In genomic region chr11:114447444-114447843, GRCh38 we compare ENCODE assay signal across 16 cellular contexts. TPM values are rescaled to one million over a fixed set of nuclear protein-coding genes. Genes with fewer than 3 reads are reported as not detected.
DNase-seq lines count a peak whose midpoint lies in the region; ATAC-seq, FAIRE-seq and TF ChIP-seq lines count a peak whose summit lies in the region.
"Had no signal": no experiment of that assay in that cellular context is flagged by ENCODE, and none has a peak within 500 bp of the region (broad histone marks: within the 10 kb centered on the region; RNA-seq: fewer than 3 reads in every experiment).

No MANE protein-coding gene starts in this region.

- H3K27ac ChIP-seq in astrocyte (ENCODE audit: low read depth, low read length) (peak overlapping the region; percentile 10), sigmoid colon (peak overlapping the region in 1 of 4 donors; percentile 0)

- no peak for TF ChIP-seq POLR2A in sigmoid colon (IDR thresholded peaks at IDR 0.05)

- H3K9ac ChIP-seq in astrocyte (ENCODE audit: low read length): no peak overlapping the region

- intact Hi-C loops in sigmoid colon (cut with DNase I): no loop called here

- H3K36me3 Mint-ChIP-seq in HFFc6 (ENCODE audit: low read depth): peaks cover 42% of the 10 kb centered on the region
- peaks cover 24% of the 10 kb centered on the region for H3K36me3 Mint-ChIP-seq in astrocyte (ENCODE audit: low read depth, unreplicated experiment)
- H3K36me3 Mint-ChIP-seq in nephron (ENCODE audit: low read depth): peaks cover 47% of the 10 kb centered on the region

- peaks cover 76% of the 10 kb centered on the region for H3K79me2 ChIP-seq in astrocyte (ENCODE audit: insufficient read depth, low read length)

- no peak overlapping the region for H2AFZ ChIP-seq in astrocyte (ENCODE audit: low read depth, low read length)

- peak overlapping the region; percentile 24 for H3K4me2 ChIP-seq in astrocyte (ENCODE audit: low read length)

- no peaks in the 10 kb centered on the region for H3K9me3 ChIP-seq in astrocyte (ENCODE audit: insufficient read depth, low read depth, low read length)
- no peaks in the 10 kb centered on the region for H3K9me3 ChIP-seq in sigmoid colon

- peaks cover 63% of the 10 kb centered on the region for H3K4me1 Mint-ChIP-seq in HFFc6 (ENCODE audit: low read depth)
- peaks cover 40% of the 10 kb centered on the region for H3K4me1 Mint-ChIP-seq in astrocyte (ENCODE audit: low read depth, unreplicated experiment)
- H3K4me1 Mint-ChIP-seq in nephron: no peaks in the 10 kb centered on the region
- H3K4me1 Mint-ChIP-seq: neural crest cell had no signal

- TF ChIP-seq CTCF in HFFc6 (IDR thresholded peaks at IDR 0.05): no peak
- no peak for TF ChIP-seq CTCF in astrocyte (IDR thresholded peaks at IDR 0.05; ENCODE audit: insufficient read depth, low read depth, low read length)
- TF ChIP-seq CTCF in nephron (IDR thresholded peaks at IDR 0.05; ENCODE audit: unreplicated experiment in 3 of 3): no peak
- TF ChIP-seq CTCF in sigmoid colon (IDR thresholded peaks at IDR 0.05): no peak

- DNase-seq in HFFc6: no peak
- no peak for DNase-seq in astrocyte (ENCODE audit: low read depth)
- no peak for DNase-seq in sigmoid colon
- no peak for DNase-seq in stimulated activated CD4-positive, alpha-beta T cell treated with anti-CD3 and anti-CD28 coated beads, Interleukin-4, amount 100 ng/mL, for 4 hours
- DNase-seq: activated CD4-positive, alpha-beta T cell treated with anti-CD3 and anti-CD28 coated beads, Interleukin-2, amount 10 ng/mL, durations not matched to agents 7 days and 5 days; CD4-positive, CD25-positive, alpha-beta regulatory T cell; DMS53; KG1; kidney glomerular epithelial cell; NCI-H2029 treated with DMSO at 0.1 percent for 48 hours; NCI-H446 treated with DMSO at 0.1 percent for 48 hours; SW 1271 had no signal

- peak overlapping the region; percentile 57 for H3K27ac Mint-ChIP-seq in HFFc6
- H3K27ac Mint-ChIP-seq in astrocyte (ENCODE audit: unreplicated experiment): peak overlapping the region; percentile 36
- H3K27ac Mint-ChIP-seq in nephron: peak overlapping the region; percentile 9 to 62 (median 17)

- H3K36me3 ChIP-seq in astrocyte (ENCODE audit: insufficient read depth, low read length) (peaks cover 36% of the 10 kb centered on the region), sigmoid colon (peaks cover 0 to 48% (median 21%) of the 10 kb centered on the region in 4 donors)

- peaks cover 70% of the 10 kb centered on the region for H4K20me1 ChIP-seq in astrocyte (ENCODE audit: insufficient read depth, low read length)

- H3K9me3 Mint-ChIP-seq in HFFc6 (no peaks in the 10 kb centered on the region), astrocyte (ENCODE audit: unreplicated experiment) (no peaks in the 10 kb centered on the region), nephron (no peaks in the 10 kb centered on the region)
- H3K9me3 Mint-ChIP-seq: activated CD4-positive, alpha-beta T cell treated with anti-CD3 and anti-CD28 coated beads, Interleukin-2, amount 10 ng/mL, durations not matched to agents 7 days and 5 days; CD4-positive, CD25-positive, alpha-beta regulatory T cell; neural crest cell had no signal

- H3K27me3 Mint-ChIP-seq in HFFc6 (ENCODE audit: insufficient read depth) (no peaks in the 10 kb centered on the region; the same call in 1 of the 2 replicates), astrocyte (ENCODE audit: low read depth, unreplicated experiment) (no peaks in the 10 kb centered on the region), nephron (ENCODE audit: low read depth) (no peaks in the 10 kb centered on the region)
- H3K27me3 Mint-ChIP-seq: activated CD4-positive, alpha-beta T cell treated with anti-CD3 and anti-CD28 coated beads, Interleukin-2, amount 10 ng/mL, durations not matched to agents 7 days and 5 days; CD4-positive, CD25-positive, alpha-beta regulatory T cell had no signal

- ATAC-seq in GM19467 (IDR thresholded peaks at IDR 0.05; ENCODE audit: unreplicated experiment): no peak

- H3K4me3 ChIP-seq in astrocyte (ENCODE audit: insufficient read depth, low read depth, low read length) (no peak overlapping the region), sigmoid colon (no peak overlapping the region)

- no peak for TF ChIP-seq EP300 in sigmoid colon (IDR thresholded peaks at IDR 0.05)

- no peaks in the 10 kb centered on the region for H3K4me1 ChIP-seq in astrocyte (ENCODE audit: insufficient read depth, low read length)
- H3K4me1 ChIP-seq in sigmoid colon: peaks cover 2 to 26% (median 22%) of the 10 kb centered on the region in 4 donors

- no peaks in the 10 kb centered on the region for H3K27me3 ChIP-seq in astrocyte (ENCODE audit: insufficient read depth, low read length)
- no peaks in the 10 kb centered on the region for H3K27me3 ChIP-seq in sigmoid colon

- peak; percentile 13 for FAIRE-seq in astrocyte (lab: Jason Lieb, UNC)
- FAIRE-seq: endometrium had no signal

- 91 to 96% methylated on average over 2 of the region's 2 CpGs for whole genome bisulfite sequencing in sigmoid colon, 2 donors

- H3K4me3 Mint-ChIP-seq in HFFc6 (no peak overlapping the region), astrocyte (ENCODE audit: unreplicated experiment) (no peak overlapping the region), nephron (no peak overlapping the region)
- H3K4me3 Mint-ChIP-seq: activated CD4-positive, alpha-beta T cell treated with anti-CD3 and anti-CD28 coated beads, Interleukin-2, amount 10 ng/mL, durations not matched to agents 7 days and 5 days; CD4-positive, CD25-positive, alpha-beta regulatory T cell; neural crest cell had no signal

RNA-seq across cellular contexts. Expression of gene REXO2, which starts 8.2 kb away (rescaled TPM):
- 100 to 1,000 TPM; 245 to 272 (median 255) TPM for total RNA-seq in HFFc6 (2021; fragmentation: NEBNext Ultra II Directional; extraction: Animal tissue kit (Norgen Biotek cat#: 25700))
- total RNA-seq in astrocyte: 179 and 181 TPM in 2 replicates
- total RNA-seq in sigmoid colon: 100 to 1,000 TPM; 158 to 238 (median 200) TPM
- polyA plus RNA-seq in sigmoid colon: 10 to 100 TPM; 49.7 to 93.1 (median 55.4) TPM

RNA-seq across cellular contexts. Expression of gene RBM7, which starts 47.0 kb away (rescaled TPM):
- total RNA-seq in HFFc6 (2021; fragmentation: NEBNext Ultra II Directional; extraction: Animal tissue kit (Norgen Biotek cat#: 25700)): 10 to 100 TPM; 35.9 to 42.3 (median 39.2) TPM
- total RNA-seq in astrocyte (49.3 and 50.5 TPM in 2 replicates), sigmoid colon (10 to 100 TPM; 20.5 to 34.4 (median 28.8) TPM)
- 10 to 100 TPM; 21.3 to 36.3 (median 27.0) TPM for polyA plus RNA-seq in sigmoid colon

RNA-seq across cellular contexts. Expression of gene C11orf71, which starts 47.1 kb away (rescaled TPM):
- 1 to 10 TPM; 2.4 to 3.8 (median 3.2) TPM for total RNA-seq in HFFc6 (2021; fragmentation: NEBNext Ultra II Directional; extraction: Animal tissue kit (Norgen Biotek cat#: 25700))
- 2.2 and 2.9 TPM in 2 replicates for total RNA-seq in astrocyte
- 1 to 10 TPM; 5.0 to 7.6 (median 6.4) TPM for total RNA-seq in sigmoid colon
- polyA plus RNA-seq in sigmoid colon: 10 to 100 TPM in 2 of 3 donors, 1 to 10 TPM in 1; 9.6 to 16.4 (median 12.6) TPM
